Comparison of ENCODE assay signal across 9 cellular contexts in the genomic region with DNA sequence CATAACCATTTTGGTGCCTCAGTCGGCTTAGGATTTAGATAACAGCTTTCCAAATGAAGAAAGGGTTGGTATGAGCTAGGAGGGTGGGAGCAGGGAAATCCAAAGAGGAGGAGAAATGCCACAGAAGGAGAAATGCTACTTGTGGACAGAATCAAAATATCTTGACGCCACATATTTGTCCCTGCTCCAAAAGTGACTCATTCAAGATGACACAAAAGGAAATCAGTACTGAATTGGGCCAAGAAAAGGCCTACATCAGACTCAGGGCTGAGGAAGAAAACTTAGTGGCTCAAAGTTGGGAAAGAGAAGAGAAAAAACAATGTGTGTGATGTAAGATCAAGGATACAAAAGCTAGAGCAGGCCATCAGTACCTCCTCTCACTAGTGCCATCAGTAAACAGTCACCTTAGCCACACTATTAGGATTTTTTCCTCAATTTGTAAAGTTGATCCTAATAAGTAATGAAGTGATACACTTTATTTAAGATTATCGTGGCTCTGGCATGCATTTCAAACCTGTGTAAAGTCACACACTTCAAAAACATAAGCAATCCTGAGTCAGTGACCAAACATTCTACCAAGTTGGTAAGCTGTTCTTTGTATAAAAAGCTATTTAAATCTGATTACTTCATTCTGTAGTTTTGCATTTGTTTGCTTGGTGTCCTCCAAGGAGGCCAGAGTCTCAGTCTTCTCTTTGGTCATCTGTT. TPM values are rescaled to one million over a fixed set of nuclear protein-coding genes. Genes with fewer than 3 reads are reported as not detected.
DNase-seq lines count a peak whose midpoint lies in the region; ATAC-seq, FAIRE-seq and TF ChIP-seq lines count a peak whose summit lies in the region.
"Had no signal": no experiment of that assay in that cellular context is flagged by ENCODE, and none has a peak within 500 bp of the region (broad histone marks: within the 10 kb centered on the region; RNA-seq: fewer than 3 reads in every experiment).

No MANE protein-coding gene starts in this region.

- no peak for FAIRE-seq in D721Med (lab: Jason Lieb, UNC)

- TF ChIP-seq CTCF in astrocyte of the cerebellum (IDR thresholded peaks at IDR 0.05; ENCODE audit: low read depth, low read length, missing control alignments): no peak
- no peak for TF ChIP-seq CTCF in D721Med (IDR thresholded peaks at IDR 0.05; ENCODE audit: insufficient read depth, missing control alignments)

- H3K9me3 ChIP-seq in skeletal muscle tissue (ENCODE audit: control insufficient read depth in 3 of 3, low read length in 3 of 3): no peaks in the 10 kb centered on the region

- no peaks in the 10 kb centered on the region for H3K27me3 ChIP-seq in skeletal muscle tissue (ENCODE audit: control insufficient read depth in 3 of 3, insufficient read depth in 3 of 3, low read length in 3 of 3)

- ATAC-seq in left cardiac atrium: peak; percentile 82 to 83
- no peak for ATAC-seq in GM21390 (IDR thresholded peaks at IDR 0.05; ENCODE audit: unreplicated experiment)
- ATAC-seq in GM21381 (IDR thresholded peaks at IDR 0.05; ENCODE audit: unreplicated experiment): no peak

- intact Hi-C loops in left cardiac atrium (cut with DNase I): no loop called here

- peak overlapping the region; percentile 66 for H3K27ac ChIP-seq in skeletal muscle tissue (ENCODE audit: low read depth, low read length)

- no peak overlapping the region for H3K4me3 ChIP-seq in astrocyte of the cerebellum (ENCODE audit: low read depth, low read length)
- no peak overlapping the region for H3K4me3 ChIP-seq in skeletal muscle tissue (ENCODE audit: low read length in 3 of 3)

- peak overlapping the region in 1 of 3 donors; percentile 17 for H3K9ac ChIP-seq in skeletal muscle tissue (ENCODE audit: low read depth in 1 of 3, low read length in 3 of 3)

- peak; percentile 84 for DNase-seq in EL
- peak; percentile 81 for DNase-seq in astrocyte of the cerebellum (ENCODE audit: low read depth)
- no peak for DNase-seq in left cardiac atrium
- DNase-seq in activated CD8-positive, alpha-beta memory T cell treated with anti-CD3 and anti-CD28 coated beads, Interleukin-2, amount 50 U/mL, for 48 hours: no peak
- no peak for DNase-seq in D721Med (ENCODE audit: insufficient read length, low spot score)
- DNase-seq: NCI-H2029 had no signal

- in situ Hi-C loops in astrocyte of the cerebellum (cut with HindIII; ENCODE audit: low sequenced_read_pairs): no loop called here

- H3K36me3 ChIP-seq in skeletal muscle tissue (ENCODE audit: control insufficient read depth in 3 of 3, insufficient read depth in 3 of 3, low read length in 3 of 3): peaks cover 34 to 64% (median 55%) of the 10 kb centered on the region in 3 donors

- H3K4me1 ChIP-seq in skeletal muscle tissue (ENCODE audit: control insufficient read depth in 3 of 3, insufficient read depth in 3 of 3, low read length in 3 of 3): peaks cover 11 to 24% (median 14%) of the 10 kb centered on the region in 3 donors

RNA-seq across cellular contexts. Expression of a gene that starts 52.5 kb away (rescaled TPM):
- total RNA-seq in left cardiac atrium (10 to 100 TPM in 1 of 2 donors, 1 to 10 TPM in 1; 9.1 to 10.7 TPM), skeletal muscle tissue (16.2 TPM)

Comparison
In these comparisons a context has a peak if more than half of its experiments do, and no peak if none do; other contexts are left out.
1. DNase-seq: peak in EL (single experiment) and astrocyte of the cerebellum (single experiment); none in left cardiac atrium (single experiment), activated CD8-positive, alpha-beta memory T cell treated with anti-CD3 and anti-CD28 coated beads, Interleukin-2, amount 50 U/mL, for 48 hours (single experiment) and D721Med (single experiment).
2. ATAC-seq: peak in left cardiac atrium (2 of 2); none in GM21390 (single experiment) and GM21381 (single experiment).